In the genomic region with DNA sequence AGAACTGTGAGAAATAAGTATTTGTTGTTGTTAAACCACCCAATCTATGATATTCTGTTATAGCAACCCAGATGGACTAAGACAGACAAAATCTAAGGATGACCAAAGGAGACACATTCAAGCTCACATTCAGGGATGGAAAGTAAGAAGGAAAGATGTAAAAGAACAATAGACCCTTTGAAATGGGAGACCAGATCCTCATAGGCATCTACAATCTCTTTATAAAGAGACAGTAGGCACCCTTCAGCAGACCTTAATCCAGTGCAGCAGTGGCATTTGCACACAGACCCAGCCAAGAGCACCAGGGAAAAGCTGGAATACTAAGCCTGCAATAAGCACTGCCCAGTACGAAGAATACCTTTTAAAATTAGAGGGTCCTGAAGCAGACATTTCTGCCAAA, we compare ENCODE assay signal across 1 cellular context.
TF ChIP-seq lines count a peak whose summit lies in the region.

No MANE protein-coding gene starts in this region.

TF ChIP-seq in SK-N-SH treated with all-trans-retinoic acid at 6 μM for 48 hours, 23 proteins besides CTCF, POLR2A, EP300 and RAD21 (continued from another document):
- TF ChIP-seq, protein P1, sequence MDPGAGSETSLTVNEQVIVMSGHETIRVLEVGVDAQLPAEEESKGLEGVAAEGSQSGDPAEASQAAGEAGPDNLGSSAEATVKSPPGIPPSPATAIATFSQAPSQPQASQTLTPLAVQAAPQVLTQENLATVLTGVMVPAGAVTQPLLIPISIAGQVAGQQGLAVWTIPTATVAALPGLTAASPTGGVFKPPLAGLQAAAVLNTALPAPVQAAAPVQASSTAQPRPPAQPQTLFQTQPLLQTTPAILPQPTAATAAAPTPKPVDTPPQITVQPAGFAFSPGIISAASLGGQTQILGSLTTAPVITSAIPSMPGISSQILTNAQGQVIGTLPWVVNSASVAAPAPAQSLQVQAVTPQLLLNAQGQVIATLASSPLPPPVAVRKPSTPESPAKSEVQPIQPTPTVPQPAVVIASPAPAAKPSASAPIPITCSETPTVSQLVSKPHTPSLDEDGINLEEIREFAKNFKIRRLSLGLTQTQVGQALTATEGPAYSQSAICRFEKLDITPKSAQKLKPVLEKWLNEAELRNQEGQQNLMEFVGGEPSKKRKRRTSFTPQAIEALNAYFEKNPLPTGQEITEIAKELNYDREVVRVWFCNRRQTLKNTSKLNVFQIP (CRISPR knock-in tag; IDR thresholded peaks at IDR 0.05; ENCODE audit: borderline replicate concordance, low read depth): no peak
- TF ChIP-seq OSR1 (CRISPR knock-in tag; IDR thresholded peaks at IDR 0.05) (no peak), ZNF70 (CRISPR knock-in tag; IDR thresholded peaks at IDR 0.05) (no peak), ARNTL (CRISPR knock-in tag; IDR thresholded peaks at IDR 0.05; ENCODE audit: borderline replicate concordance, low read depth) (no peak), CSDC2 (CRISPR knock-in tag; IDR thresholded peaks at IDR 0.05) (no peak), ZNF8 (CRISPR knock-in tag; IDR thresholded peaks at IDR 0.05) (no peak)
- TF ChIP-seq, protein P2, sequence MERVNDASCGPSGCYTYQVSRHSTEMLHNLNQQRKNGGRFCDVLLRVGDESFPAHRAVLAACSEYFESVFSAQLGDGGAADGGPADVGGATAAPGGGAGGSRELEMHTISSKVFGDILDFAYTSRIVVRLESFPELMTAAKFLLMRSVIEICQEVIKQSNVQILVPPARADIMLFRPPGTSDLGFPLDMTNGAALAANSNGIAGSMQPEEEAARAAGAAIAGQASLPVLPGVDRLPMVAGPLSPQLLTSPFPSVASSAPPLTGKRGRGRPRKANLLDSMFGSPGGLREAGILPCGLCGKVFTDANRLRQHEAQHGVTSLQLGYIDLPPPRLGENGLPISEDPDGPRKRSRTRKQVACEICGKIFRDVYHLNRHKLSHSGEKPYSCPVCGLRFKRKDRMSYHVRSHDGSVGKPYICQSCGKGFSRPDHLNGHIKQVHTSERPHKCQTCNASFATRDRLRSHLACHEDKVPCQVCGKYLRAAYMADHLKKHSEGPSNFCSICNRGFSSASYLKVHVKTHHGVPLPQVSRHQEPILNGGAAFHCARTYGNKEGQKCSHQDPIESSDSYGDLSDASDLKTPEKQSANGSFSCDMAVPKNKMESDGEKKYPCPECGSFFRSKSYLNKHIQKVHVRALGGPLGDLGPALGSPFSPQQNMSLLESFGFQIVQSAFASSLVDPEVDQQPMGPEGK (CRISPR knock-in tag; IDR thresholded peaks at IDR 0.05; ENCODE audit: borderline replicate concordance): no peak
